ENCODE assay signal across 8 cellular contexts in genomic region chr1:45803781-45804670, GRCh38. TPM values are rescaled to one million over a fixed set of nuclear protein-coding genes. Genes with fewer than 3 reads are reported as not detected.
DNase-seq lines count a peak whose midpoint lies in the region; ATAC-seq and TF ChIP-seq lines count a peak whose summit lies in the region.
"Not testable (repeated sequence)": the region's sequence is repeated elsewhere in the genome, so short reads cannot be mapped to it uniquely, and the experiment has no call there.

No MANE protein-coding gene starts in this region.

- H3K4me1 ChIP-seq in right lobe of liver, result peaks cover 0 to 21% (median 2%) of the 10 kb centered on the region in 4 donors

- H3K36me3 ChIP-seq in right lobe of liver, result not testable (repeated sequence)

- not testable (repeated sequence) for H3K27me3 Mint-ChIP-seq in activated T-cell treated with anti-CD3 and anti-CD28 coated beads, Interleukin-2, amount 50 U/mL, for 24 hours

- DNase-seq in NCI-H748 (lab: John Stamatoyannopoulos, UW; ENCODE audit: unreplicated experiment), result peak; percentile 47
- peak; percentile 52 for DNase-seq in activated T-cell treated with anti-CD3 and anti-CD28 coated beads, Interleukin-2, amount 50 U/mL, for 24 hours
- DNase-seq in epithelial cell of proximal tubule (ENCODE audit: low read depth), result not testable (repeated sequence)
- DNase-seq in right lobe of liver, result peak; percentile 44 to 62 (median 56)
- DNase-seq in stimulated activated CD4-positive, alpha-beta T cell treated with anti-CD3 and anti-CD28 coated beads, Interleukin-15, amount 100 ng/mL, for 24 hours, result peak; percentile 56

- not testable (repeated sequence) for TF ChIP-seq CTCF in C4-2B (conservative IDR thresholded peaks at IDR 0.05); epithelial cell of proximal tubule (conservative IDR thresholded peaks at IDR 0.05; ENCODE audit: low read depth, low read length)
- TF ChIP-seq CTCF in right lobe of liver (IDR thresholded peaks at IDR 0.05), result peak in 1 of 4 donors; percentile 1

- not testable (repeated sequence) for H3K27me3 ChIP-seq in right lobe of liver

- H3K4me1 Mint-ChIP-seq in activated T-cell treated with anti-CD3 and anti-CD28 coated beads, Interleukin-2, amount 50 U/mL, for 24 hours (ENCODE audit: low read depth), result peaks cover 29% of the 10 kb centered on the region

- H3K4me3 ChIP-seq in epithelial cell of proximal tubule (ENCODE audit: low read depth, low read length), result peak overlapping the region; percentile 64
- H3K4me3 ChIP-seq in right lobe of liver, result peak overlapping the region; percentile 40 to 64 (median 49)

- H3K27ac ChIP-seq in C4-2B, result peak overlapping the region; percentile 82
- H3K27ac ChIP-seq in right lobe of liver, result peak overlapping the region; percentile 28 to 51 (median 33)

- intact Hi-C loops in right lobe of liver (cut with DNase I), result loop anchor here in 1 of 2 donors (5.0 kb wide), 1 partner anchor 117 kb away; the partner anchor contains the start of genes GPBP1L1 and TMEM69

- H3K27ac Mint-ChIP-seq in activated T-cell treated with anti-CD3 and anti-CD28 coated beads, Interleukin-2, amount 50 U/mL, for 24 hours, result peak overlapping the region; percentile 23

- peaks cover 23% of the 10 kb centered on the region for H3K36me3 Mint-ChIP-seq in activated T-cell treated with anti-CD3 and anti-CD28 coated beads, Interleukin-2, amount 50 U/mL, for 24 hours (ENCODE audit: low read depth)

- not testable (repeated sequence) for H3K9me3 Mint-ChIP-seq in activated T-cell treated with anti-CD3 and anti-CD28 coated beads, Interleukin-2, amount 50 U/mL, for 24 hours

- ATAC-seq in GM19438 (IDR thresholded peaks at IDR 0.05; ENCODE audit: low read depth, unreplicated experiment) (peak; percentile 25), HG03280 (IDR thresholded peaks at IDR 0.05; ENCODE audit: unreplicated experiment) (peak; percentile 15), right lobe of liver (peak; percentile 9 to 49 (median 39))

- not testable (repeated sequence) for TF ChIP-seq POLR2A in right lobe of liver (IDR thresholded peaks at IDR 0.05)

- not testable (repeated sequence) for H3K9me3 ChIP-seq in right lobe of liver

- under 1% methylated on average over 16 of the region's 60 CpGs for WGBS in right lobe of liver (ENCODE audit: insufficient coverage, low coverage, low lambda C conversion rate, missing lambda C conversion rate)

- peak overlapping the region; percentile 85 for H3K4me3 Mint-ChIP-seq in activated T-cell treated with anti-CD3 and anti-CD28 coated beads, Interleukin-2, amount 50 U/mL, for 24 hours

RNA-seq across cellular contexts. Expression of gene MAST2, which starts 0.6 kb away (rescaled TPM):
- total RNA-seq in epithelial cell of proximal tubule (30.3 and 38.0 TPM in 2 replicates), right lobe of liver (10 to 100 TPM in 5 of 6 experiments, 1 to 10 TPM in 1; 9.9 to 14.9 (median 12.3) TPM)

RNA-seq across cellular contexts. Expression of gene IPP, which starts 53.6 kb away (rescaled TPM):
- total RNA-seq in epithelial cell of proximal tubule (4.7 and 7.5 TPM in 2 replicates), right lobe of liver (10 to 100 TPM in 2 of 6 experiments, 1 to 10 TPM in 4; 5.5 to 12.9 (median 8.3) TPM)
